Comparison of ENCODE assay signal across 1 cellular context in genomic region chr17:48597492-48597774, GRCh38.
TF ChIP-seq lines count a peak whose summit lies in the region.

No MANE protein-coding gene starts in this region.

TF ChIP-seq in GM12878, 131 proteins besides CTCF, POLR2A, EP300 and RAD21:
- TF ChIP-seq ATF7 (IDR thresholded peaks at IDR 0.05; ENCODE audit: low read depth): no peak
- TF ChIP-seq TBL1XR1 (IDR thresholded peaks at IDR 0.05; ENCODE audit: low read depth, low read length): no peak
TF ChIP-seq in GM12878: peak in this region for 0.
